In the genomic region with DNA sequence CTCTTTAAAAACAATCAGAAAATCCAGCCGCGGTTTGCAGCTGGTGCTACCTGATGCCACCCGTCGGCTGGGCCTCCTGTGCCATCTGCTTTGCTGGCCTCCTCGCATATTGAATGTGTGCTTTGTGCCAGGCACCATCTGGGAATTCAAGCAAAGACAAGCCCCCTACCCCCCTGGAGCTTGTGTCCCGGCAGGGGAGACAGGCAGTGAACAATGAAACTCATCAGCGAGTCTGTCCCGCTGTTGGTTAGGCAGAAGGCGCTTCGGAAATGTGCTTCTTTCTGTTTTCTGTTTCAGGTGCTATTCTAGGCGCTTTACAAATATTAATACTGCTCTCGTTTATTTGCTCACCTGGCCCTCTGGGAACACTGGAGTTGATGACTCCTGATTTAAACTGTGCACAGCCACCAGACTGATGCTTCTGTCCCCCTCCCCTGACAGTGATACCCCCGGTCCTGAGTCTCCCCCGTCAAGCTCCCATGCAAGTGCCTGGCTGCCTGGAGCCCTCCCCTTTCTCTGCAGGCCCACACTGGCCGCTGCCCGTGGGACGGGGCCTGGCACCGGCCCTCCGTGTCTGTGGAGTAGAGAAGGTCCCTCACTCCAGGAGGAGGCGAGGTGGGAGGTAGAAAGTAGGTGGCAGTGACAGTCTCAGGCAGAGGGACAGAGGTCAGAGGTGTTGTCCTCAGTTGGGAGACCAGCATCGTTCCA, we compare ENCODE assay signal across 10 cellular contexts.
DNase-seq lines count a peak whose midpoint lies in the region; ATAC-seq, FAIRE-seq and TF ChIP-seq lines count a peak whose summit lies in the region.
"Had no signal": no experiment of that assay in that cellular context is flagged by ENCODE, and none has a peak within 500 bp of the region (broad histone marks: within the 10 kb centered on the region; RNA-seq: fewer than 3 reads in every experiment).

No MANE protein-coding gene starts in this region.

- TF ChIP-seq RAD21 in H1 (IDR thresholded peaks at IDR 0.05 in 1 of 2, conservative IDR thresholded peaks at IDR 0.05 in 1 of 2; ENCODE audit: low read depth in 2 of 2, low read length in 2 of 2), result no peak

- H3K79me2 ChIP-seq in H1 (ENCODE audit: control insufficient read depth in 1 of 2, insufficient read depth in 2 of 2, low read length in 2 of 2), result peaks cover 0 to 8% of the 10 kb centered on the region in 2 experiments; a peak in 1 of 4 replicates

- TF ChIP-seq CTCF in H1 (IDR thresholded peaks at IDR 0.05; ENCODE audit: control extremely low read depth in 1 of 3, insufficient read depth in 1 of 3, low read depth in 1 of 3, low read length in 3 of 3) (no peak), ascending aorta (IDR thresholded peaks at IDR 0.05) (no peak)

- H3K4me3 ChIP-seq in H1 (ENCODE audit: extremely low read depth in 1 of 4, insufficient read depth in 2 of 4, low read depth in 3 of 4, low read length in 4 of 4), result peak overlapping the region in 1 of 4 experiments; percentile 9; a peak in 1 of 8 replicates
- no peak overlapping the region for H3K4me3 ChIP-seq in ascending aorta
- H3K4me3 ChIP-seq: skin epidermis had no signal

- H3K56ac ChIP-seq in H1 (replicated peaks; ENCODE audit: insufficient read length, low read depth, low read length), result no peak overlapping the region

- no peak overlapping the region for H2BK12ac ChIP-seq in H1 (ENCODE audit: low read depth, low read length)

- H3K4me1 ChIP-seq in H1 (replicated peaks in 1 of 4; ENCODE audit: control insufficient read depth in 3 of 4, insufficient read depth in 4 of 4, low read length in 3 of 4), result peaks cover 7 to 23% (median 17%) of the 10 kb centered on the region in 4 experiments
- no peaks in the 10 kb centered on the region for H3K4me1 ChIP-seq in ascending aorta

- H3K36me3 ChIP-seq in H1 (ENCODE audit: control insufficient read depth in 2 of 4, insufficient read depth in 4 of 4, low read length in 3 of 4) (peaks cover 0 to 4% (median 0%) of the 10 kb centered on the region in 4 experiments; a peak in 1 of 8 replicates), ascending aorta (peaks cover 9 to 25% of the 10 kb centered on the region in 2 donors)

- no peak overlapping the region for H4K91ac ChIP-seq in H1 (replicated peaks; ENCODE audit: insufficient read length, low read length)

- H2AK5ac ChIP-seq in H1 (ENCODE audit: low read depth, low read length), result 0 out of 2 replicates have a peak overlapping the region, but pooled peaks have one; percentile 95

- H3K9ac ChIP-seq in H1 (replicated peaks in 1 of 4; ENCODE audit: extremely low read depth in 1 of 4, low read depth in 3 of 4, low read length in 3 of 4), result no peak overlapping the region

- FAIRE-seq in H1 (lab: Jason Lieb, UNC), result no peak

- H3K23me2 ChIP-seq in H1 (ENCODE audit: low read depth, low read length), result no peaks in the 10 kb centered on the region

- peak overlapping the region; percentile 25 to 52; a peak in 3 of 4 replicates for H3K4me2 ChIP-seq in H1 (ENCODE audit: insufficient read depth in 1 of 2, low read depth in 2 of 2, low read length in 2 of 2)

- H3K4ac ChIP-seq in H1 (replicated peaks; ENCODE audit: insufficient read length, low read depth, low read length), result no peak overlapping the region

- peak overlapping the region; percentile 88; the same call in 1 of the 2 replicates for H2BK15ac ChIP-seq in H1 (ENCODE audit: low read length)

- intact Hi-C loops in ascending aorta (cut with DNase I), result no loop called here

- CTCF ChIA-PET in H1 (lab: Charles Lee; ENCODE audit: partially characterized antibody), result interaction anchor here (0.7 to 5.2 kb wide), 10 partner anchors 10 to 384 kb away, joined by 3 to 21 read pairs (median 4); no protein-coding TSS in a partner anchor

- no peak overlapping the region for H2BK20ac ChIP-seq in H1 (ENCODE audit: low read length)

- DNase-seq in DMS153 (lab: John Stamatoyannopoulos, UW) (peak; percentile 84), NCI-H2081 (lab: John Stamatoyannopoulos, UW) (peak; percentile 92 to 97), H1 (ENCODE audit: low read depth in 1 of 2, low spot score in 2 of 2) (no peak), UCSD-AML1 (lab: John Stamatoyannopoulos, UW; ENCODE audit: unreplicated experiment) (no peak), ascending aorta (ENCODE audit: low spot score in 2 of 2) (no peak), midbrain (lab: John Stamatoyannopoulos, UW) (no peak)
- DNase-seq: stimulated activated naive CD8-positive, alpha-beta T cell treated with anti-CD3 and anti-CD28 coated beads, Interleukin-15, amount 100 ng/mL, for 72 hours had no signal

- peak overlapping the region; percentile 83 for H2BK5ac ChIP-seq in H1 (ENCODE audit: low read depth, low read length)

- H2BK120ac ChIP-seq in H1 (replicated peaks; ENCODE audit: low read depth, low read length), result no peak overlapping the region

- WGBS in H1 (ENCODE audit: extremely low coverage in 1 of 2, insufficient coverage in 1 of 2, insufficient read length in 1 of 2, insufficient replicate concordance in 2 of 2, low coverage in 1 of 2, low lambda C conversion rate in 2 of 2, missing lambda C conversion rate in 1 of 2), 2 experiments, result 65% methylated on average over 21 of the region's 21 CpGs; no CpG with 5 or more reads in 1 of the 2 experiments

- no peak for TF ChIP-seq EP300 in H1 (IDR thresholded peaks at IDR 0.05; ENCODE audit: borderline replicate concordance in 1 of 2, low read depth in 2 of 2, low read length in 2 of 2)

- no peak for TF ChIP-seq POLR2A in H1 (IDR thresholded peaks at IDR 0.05; ENCODE audit: control extremely low read depth in 1 of 2, low read depth in 2 of 2, low read length in 2 of 2)

- no peak overlapping the region for H2AFZ ChIP-seq in H1 (ENCODE audit: low read length)

- H3K23ac ChIP-seq in H1 (ENCODE audit: insufficient read length), result no peak overlapping the region

- H4K8ac ChIP-seq in H1 (ENCODE audit: extremely low read depth, insufficient read depth, low read length), result no peak overlapping the region

- no peaks in the 10 kb centered on the region for H3K27me3 ChIP-seq in H1 (replicated peaks in 1 of 4; ENCODE audit: control insufficient read depth in 3 of 4, extremely low read depth in 1 of 4, insufficient read depth in 3 of 4, low read length in 3 of 4)
- no peaks in the 10 kb centered on the region for H3K27me3 ChIP-seq in ascending aorta

- H4K5ac ChIP-seq in H1 (ENCODE audit: insufficient read length, low read depth, low read length), result no peak overlapping the region

- H3K14ac ChIP-seq in H1 (ENCODE audit: insufficient read length), result no peak overlapping the region

- POLR2A ChIA-PET in H1 (lab: Charles Lee; ENCODE audit: partially characterized antibody), result no interaction called here

- peak overlapping the region; percentile 68 for H3K18ac ChIP-seq in H1 (ENCODE audit: extremely low read depth, low read length)

- H4K20me1 ChIP-seq in H1 (replicated peaks in 1 of 2; ENCODE audit: control insufficient read depth in 1 of 2, insufficient read depth in 2 of 2, low read length in 2 of 2), result peaks cover 5 to 7% of the 10 kb centered on the region in 2 experiments

- H3K27ac ChIP-seq in H1 (ENCODE audit: low read depth, low read length), result peak overlapping the region; percentile 14; the same call in 1 of the 2 replicates
- H3K27ac ChIP-seq in ascending aorta, result no peak overlapping the region

- H3K79me1 ChIP-seq in H1 (ENCODE audit: low read depth, low read length), result peaks cover 6% of the 10 kb centered on the region

- no peaks in the 10 kb centered on the region for H3K9me3 ChIP-seq in H1 (ENCODE audit: insufficient read depth in 2 of 2, low read depth in 1 of 2, low read length in 1 of 2)
- H3K9me3 ChIP-seq in ascending aorta, result no peaks in the 10 kb centered on the region

- ATAC-seq in GM21515 (IDR thresholded peaks at IDR 0.05; ENCODE audit: unreplicated experiment) (peak; percentile 72), GM21381 (IDR thresholded peaks at IDR 0.05; ENCODE audit: unreplicated experiment) (no peak)
- ATAC-seq: stimulated activated naive CD8-positive, alpha-beta T cell treated with anti-CD3 and anti-CD28 coated beads, Interleukin-15, amount 100 ng/mL, for 72 hours had no signal

TF ChIP-seq in H1, 55 proteins besides CTCF, POLR2A, EP300 and RAD21:
- TF ChIP-seq TAF7 (optimal IDR thresholded peaks at IDR 0.05; ENCODE audit: borderline replicate concordance, low read depth, low read length) (no peak), NANOG (IDR thresholded peaks at IDR 0.05; ENCODE audit: insufficient read depth, low read depth, low read length, poor library complexity, severe bottlenecking) (peak; percentile 73), SIN3A (conservative IDR thresholded peaks at IDR 0.05 in 1 of 2, IDR thresholded peaks at IDR 0.05 in 1 of 2; ENCODE audit: low read depth in 1 of 2, low read length in 2 of 2) (0 out of 4 replicates have a peak, but pooled peaks of 1 of the 2 experiments have one; percentile 42), YY1 (IDR thresholded peaks at IDR 0.05; ENCODE audit: low read depth, low read length) (0 out of 2 replicates have a peak, but pooled peaks have one; percentile 5), CTBP2 (IDR thresholded peaks at IDR 0.05; ENCODE audit: borderline replicate concordance, insufficient read depth, insufficient read length, low read length) (peak; percentile 69), SP2 (IDR thresholded peaks at IDR 0.05; ENCODE audit: low read length) (no peak), JUND (IDR thresholded peaks at IDR 0.05; ENCODE audit: low read length) (0 out of 2 replicates have a peak, but pooled peaks have one; percentile 21), MAX (IDR thresholded peaks at IDR 0.05) (no peak)

Comparison
In these comparisons a context has a peak if more than half of its experiments do, and no peak if none do; other contexts are left out.
1. DNase-seq: peak in DMS153 (single experiment) and NCI-H2081 (2 of 2); none in H1 (0 of 2), UCSD-AML1 (single experiment), ascending aorta (0 of 2) and midbrain (single experiment).